15 cellular contexts compared by ENCODE assay signal in the genomic region with DNA sequence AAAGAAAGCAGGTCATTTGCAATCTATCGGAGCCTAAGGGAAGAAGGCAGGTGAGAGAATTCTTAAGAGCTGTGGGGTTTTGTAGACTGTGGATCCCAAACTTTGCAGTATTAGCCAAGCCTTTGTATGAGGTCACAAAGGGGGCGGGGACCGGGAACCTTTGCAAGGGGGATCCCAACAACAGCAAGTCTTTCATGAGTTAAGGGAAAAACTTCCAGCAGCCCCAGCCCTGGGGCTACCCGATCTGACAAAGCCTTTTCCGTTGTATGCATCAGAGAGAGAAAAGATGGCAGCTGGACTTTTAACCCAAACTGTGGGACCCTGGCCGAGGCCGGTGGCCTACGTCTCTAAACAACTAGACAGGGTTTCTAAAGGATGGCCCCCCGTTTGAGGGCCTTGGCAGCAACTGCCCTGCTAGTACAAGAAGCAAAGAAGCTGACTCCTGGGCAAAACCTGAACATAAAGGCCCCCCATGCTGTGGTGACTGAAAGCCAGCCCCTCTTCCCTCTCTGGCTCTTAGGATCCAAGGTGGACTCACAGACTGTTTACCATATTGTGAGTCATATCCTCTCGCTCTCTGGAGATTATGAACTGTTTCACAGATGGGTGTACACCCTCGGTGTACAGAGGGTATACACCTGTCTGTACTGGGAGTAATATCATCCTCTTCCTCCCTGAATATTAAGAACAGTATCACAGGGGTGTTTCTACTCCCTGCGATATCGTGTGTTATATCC. TPM values are rescaled to one million over a fixed set of nuclear protein-coding genes. Genes with fewer than 3 reads are reported as not detected.
A peak's percentile ranks its signal among the peaks of the same experiment; 100 is the strongest.
DNase-seq lines count a peak whose midpoint lies in the region; ATAC-seq, FAIRE-seq and TF ChIP-seq lines count a peak whose summit lies in the region.
"Not testable (repeated sequence)": the region's sequence is repeated elsewhere in the genome, so short reads cannot be mapped to it uniquely, and the experiment has no call there.
"Had no signal": no experiment of that assay in that cellular context is flagged by ENCODE, and none has a peak within 500 bp of the region (broad histone marks: within the 10 kb centered on the region; RNA-seq: fewer than 3 reads in every experiment).

No MANE protein-coding gene starts in this region.

- H2BK15ac ChIP-seq in IMR-90 (ENCODE audit: low read depth, low read length); H1 (ENCODE audit: low read length): not testable (repeated sequence)

- H2BK20ac ChIP-seq in IMR-90 (ENCODE audit: low read depth, low read length); H1 (ENCODE audit: low read length): not testable (repeated sequence)

- H3K36me3 Mint-ChIP-seq in Calu3 (ENCODE audit: insufficient read depth, unreplicated experiment); activated naive CD4-positive, alpha-beta T cell treated with anti-CD3 and anti-CD28 coated beads, Interleukin-2, amount 50 U/mL, for 24 hours: not testable (repeated sequence)

- H3K56ac ChIP-seq in IMR-90 (ENCODE audit: extremely low read depth, insufficient read depth, low read length); H1 (replicated peaks; ENCODE audit: insufficient read length, low read depth, low read length): not testable (repeated sequence)

- in situ Hi-C loops in IMR-90 (cut with MboI; ENCODE audit: low sequenced_read_pairs), result not testable (repeated sequence)

- not testable (repeated sequence) for H3K4me2 ChIP-seq in IMR-90 (ENCODE audit: low read depth, low read length)
- H3K4me2 ChIP-seq in PC-9, result peak overlapping the region; percentile 79
- H3K4me2 ChIP-seq in H1 (ENCODE audit: insufficient read depth in 1 of 2, low read depth in 2 of 2, low read length in 2 of 2), result peak overlapping the region; percentile 50 to 51; a peak in 2 of 4 replicates

- H2BK12ac ChIP-seq in H1 (ENCODE audit: low read depth, low read length), result not testable (repeated sequence)

- intact Hi-C loops in Calu3 (cut with micrococcal nuclease; ENCODE audit: unreplicated experiment), result loop anchor here (5.0 kb wide), 1 partner anchor 87 kb away; the partner anchor contains the start of gene OXTR
- intact Hi-C loops in IMR-90 (cut with micrococcal nuclease), result not testable (repeated sequence)
- intact Hi-C loops in PC-9 (cut with micrococcal nuclease; ENCODE audit: unreplicated experiment), result loop anchor here (1.0 to 5.0 kb wide), 2 partner anchors 22 to 53 kb away; no protein-coding TSS in a partner anchor

- TF ChIP-seq CTCF in Calu3 (IDR thresholded peaks at IDR 0.05; ENCODE audit: unreplicated experiment); IMR-90 (conservative IDR thresholded peaks at IDR 0.05; ENCODE audit: low read depth, low read length); PC-9 (conservative IDR thresholded peaks at IDR 0.05); H1 (IDR thresholded peaks at IDR 0.05; ENCODE audit: control extremely low read depth in 1 of 3, insufficient read depth in 1 of 3, low read depth in 1 of 3, low read length in 3 of 3): not testable (repeated sequence)

- not testable (repeated sequence) for ATAC-seq in IMR-90 (ENCODE audit: low read depth)

- not testable (repeated sequence) for H3K23ac ChIP-seq in IMR-90 (ENCODE audit: low read depth, low read length); H1 (ENCODE audit: insufficient read length)

- not testable (repeated sequence) for H2BK5ac ChIP-seq in IMR-90 (ENCODE audit: low read depth, low read length, poor library complexity, severe bottlenecking); H1 (ENCODE audit: low read depth, low read length)

- not testable (repeated sequence) for H3K79me1 ChIP-seq in IMR-90 (ENCODE audit: low read depth in 1 of 2, low read length in 2 of 2); H1 (ENCODE audit: low read depth, low read length)

- H3K79me2 ChIP-seq in PC-9 (ENCODE audit: low read depth); H1 (ENCODE audit: control insufficient read depth in 1 of 2, insufficient read depth in 2 of 2, low read length in 2 of 2): not testable (repeated sequence)

- not testable (repeated sequence) for H4K8ac ChIP-seq in IMR-90 (ENCODE audit: low read depth in 2 of 2, low read length in 2 of 2); H1 (ENCODE audit: extremely low read depth, insufficient read depth, low read length)

- not testable (repeated sequence) for H3K27me3 ChIP-seq in IMR-90 (ENCODE audit: control insufficient read depth, insufficient read depth, low read length); PC-9 (ENCODE audit: insufficient read depth, low read depth); H1 (replicated peaks in 1 of 4; ENCODE audit: control insufficient read depth in 3 of 4, extremely low read depth in 1 of 4, insufficient read depth in 3 of 4, low read length in 3 of 4)

- H2AK5ac ChIP-seq in IMR-90 (ENCODE audit: low read depth, low read length); H1 (ENCODE audit: low read depth, low read length): not testable (repeated sequence)

- H3K23me2 ChIP-seq in H1 (ENCODE audit: low read depth, low read length), result not testable (repeated sequence)

- peak overlapping the region; percentile 36 for H3K27ac Mint-ChIP-seq in Calu3 (ENCODE audit: unreplicated experiment)
- peak overlapping the region; percentile 32 for H3K27ac Mint-ChIP-seq in activated naive CD4-positive, alpha-beta T cell treated with anti-CD3 and anti-CD28 coated beads, Interleukin-2, amount 50 U/mL, for 24 hours

- peak overlapping the region; percentile 26 for H3K4me3 Mint-ChIP-seq in Calu3 (ENCODE audit: low read depth, unreplicated experiment)
- H3K4me3 Mint-ChIP-seq in activated naive CD4-positive, alpha-beta T cell treated with anti-CD3 and anti-CD28 coated beads, Interleukin-2, amount 50 U/mL, for 24 hours, result not testable (repeated sequence)

- BruUV-seq in Calu3 (replicated peaks; lab: Mats Ljungman, UMichigan); IMR-90 (replicated peaks; lab: Mats Ljungman, UMichigan): not testable (repeated sequence)
- BruUV-seq in PC-9 (replicated peaks; lab: Mats Ljungman, UMichigan), result TSS peak; percentile 74

- H2BK120ac ChIP-seq in IMR-90 (ENCODE audit: low read depth, low read length); H1 (replicated peaks; ENCODE audit: low read depth, low read length): not testable (repeated sequence)

- CTCF ChIA-PET in Calu3 (lab: Charles Lee); IMR-90 (lab: Yijun Ruan, JAX): not testable (repeated sequence)
- CTCF ChIA-PET in PC-9 (lab: Charles Lee), result interaction anchor here (0.6 kb wide), 1 partner anchor 1191 kb away, joined by 14 read pairs; no protein-coding TSS in a partner anchor
- CTCF ChIA-PET in H1 (lab: Charles Lee; ENCODE audit: partially characterized antibody), result interaction anchor here (0.7 to 1.2 kb wide), 3 partner anchors 17 to 300 kb away, joined by 3 to 4 read pairs (median 3); no protein-coding TSS in a partner anchor

- H3K14ac ChIP-seq in IMR-90 (replicated peaks; ENCODE audit: low read depth, low read length); H1 (ENCODE audit: insufficient read length): not testable (repeated sequence)

- not testable (repeated sequence) for H3K9me1 ChIP-seq in IMR-90 (ENCODE audit: insufficient read depth, low read length)

- not testable (repeated sequence) for H3K9me2 ChIP-seq in PC-9 (ENCODE audit: insufficient read depth)

- H4K91ac ChIP-seq in IMR-90 (ENCODE audit: insufficient read depth, low read depth, low read length); H1 (replicated peaks; ENCODE audit: insufficient read length, low read length): not testable (repeated sequence)

- H2AFZ ChIP-seq in IMR-90 (replicated peaks; ENCODE audit: low read length, poor library complexity); H1 (ENCODE audit: low read length): not testable (repeated sequence)
- H2AFZ ChIP-seq in PC-9, result peak overlapping the region; percentile 58; the same call in 1 of the 2 replicates

- H2AK9ac ChIP-seq in IMR-90 (replicated peaks; ENCODE audit: low read depth, low read length, poor library complexity), result not testable (repeated sequence)

- DNase-seq in Calu3, result not testable (repeated sequence)
- DNase-seq in H4 (ENCODE audit: low spot score) (peak; percentile 60), IMR-90 (peak; percentile 25), PC-9 (peak; percentile 47 to 85), H1 (ENCODE audit: low read depth in 1 of 2, low spot score in 2 of 2) (peak in 1 of 2 experiments; percentile 59), kidney tubule cell (ENCODE audit: low spot score) (peak; percentile 70)

- not testable (repeated sequence) for H4K20me1 ChIP-seq in IMR-90 (ENCODE audit: insufficient read depth, low read length); PC-9 (ENCODE audit: insufficient read depth); H1 (replicated peaks in 1 of 2; ENCODE audit: control insufficient read depth in 1 of 2, insufficient read depth in 2 of 2, low read length in 2 of 2)

- TF ChIP-seq RAD21 in IMR-90 (IDR thresholded peaks at IDR 0.05; ENCODE audit: low read length); H1 (IDR thresholded peaks at IDR 0.05 in 1 of 2, conservative IDR thresholded peaks at IDR 0.05 in 1 of 2; ENCODE audit: low read depth in 2 of 2, low read length in 2 of 2): not testable (repeated sequence)

- H3K4me3 ChIP-seq in IMR-90 (ENCODE audit: insufficient read depth, low read depth, low read length), result not testable (repeated sequence)
- H3K4me3 ChIP-seq in PC-9, result peak overlapping the region; percentile 57
- peak overlapping the region in 1 of 4 experiments; percentile 51; a peak in 2 of 8 replicates for H3K4me3 ChIP-seq in H1 (ENCODE audit: extremely low read depth in 1 of 4, insufficient read depth in 2 of 4, low read depth in 3 of 4, low read length in 4 of 4)

- not testable (repeated sequence) for H3K9me3 ChIP-seq in IMR-90 (ENCODE audit: control insufficient read depth, insufficient read depth, low read length); PC-9 (ENCODE audit: insufficient read depth, low read depth); H1 (ENCODE audit: insufficient read depth in 2 of 2, low read depth in 1 of 2, low read length in 1 of 2)

- 67% methylated on average over 2 of the region's 13 CpGs; no CpG with 5 or more reads in 1 of the 2 experiments for WGBS in IMR-90 (ENCODE audit: extremely low coverage in 2 of 2, insufficient read length in 1 of 2), 2 experiments
- 66% methylated on average over 13 of the region's 13 CpGs; no CpG with 5 or more reads in 1 of the 2 experiments for WGBS in H1 (ENCODE audit: extremely low coverage in 1 of 2, insufficient coverage in 1 of 2, insufficient read length in 1 of 2, insufficient replicate concordance in 2 of 2, low coverage in 1 of 2, low lambda C conversion rate in 2 of 2, missing lambda C conversion rate in 1 of 2), 2 experiments

- dilution Hi-C loops in IMR-90 (cut with HindIII; ENCODE audit: low sequenced_read_pairs, unreplicated experiment), result not testable (repeated sequence)

- not testable (repeated sequence) for FAIRE-seq in H1 (lab: Jason Lieb, UNC)

- not testable (repeated sequence) for TF ChIP-seq EP300 in H1 (IDR thresholded peaks at IDR 0.05; ENCODE audit: borderline replicate concordance in 1 of 2, low read depth in 2 of 2, low read length in 2 of 2)

- H3K18ac ChIP-seq in IMR-90 (ENCODE audit: low read depth, low read length); H1 (ENCODE audit: extremely low read depth, low read length): not testable (repeated sequence)

- H3F3A ChIP-seq in PC-9 (ENCODE audit: insufficient read depth, low read depth), result peaks cover 25% of the 10 kb centered on the region

- TF ChIP-seq POLR2A in IMR-90 (IDR thresholded peaks at IDR 0.05; ENCODE audit: low read depth, low read length); H1 (IDR thresholded peaks at IDR 0.05; ENCODE audit: control extremely low read depth in 1 of 2, low read depth in 2 of 2, low read length in 2 of 2): not testable (repeated sequence)

- H3K9me3 Mint-ChIP-seq in Calu3 (ENCODE audit: low read depth, unreplicated experiment); activated naive CD4-positive, alpha-beta T cell treated with anti-CD3 and anti-CD28 coated beads, Interleukin-2, amount 50 U/mL, for 24 hours: not testable (repeated sequence)

- not testable (repeated sequence) for H3K4ac ChIP-seq in IMR-90 (ENCODE audit: low read depth, low read length); H1 (replicated peaks; ENCODE audit: insufficient read length, low read depth, low read length)

- not testable (repeated sequence) for H3K36me3 ChIP-seq in IMR-90 (ENCODE audit: control insufficient read depth, insufficient read depth, low read length); PC-9 (ENCODE audit: low read depth); H1 (ENCODE audit: control insufficient read depth in 2 of 4, insufficient read depth in 4 of 4, low read length in 3 of 4)

- not testable (repeated sequence) for H3K27me3 Mint-ChIP-seq in Calu3 (ENCODE audit: unreplicated experiment); activated naive CD4-positive, alpha-beta T cell treated with anti-CD3 and anti-CD28 coated beads, Interleukin-2, amount 50 U/mL, for 24 hours

- not testable (repeated sequence) for H3K4me1 ChIP-seq in IMR-90 (ENCODE audit: control insufficient read depth, insufficient read depth, low read length); H1 (replicated peaks in 1 of 4; ENCODE audit: control insufficient read depth in 3 of 4, insufficient read depth in 4 of 4, low read length in 3 of 4)
- H3K4me1 ChIP-seq in PC-9 (replicated peaks; ENCODE audit: insufficient read depth), result peaks cover 58% of the 10 kb centered on the region

- H4K5ac ChIP-seq in IMR-90 (ENCODE audit: low read depth, low read length); H1 (ENCODE audit: insufficient read length, low read depth, low read length): not testable (repeated sequence)

- not testable (repeated sequence) for H3K27ac ChIP-seq in IMR-90 (ENCODE audit: insufficient read depth, low read length); H1 (ENCODE audit: low read depth, low read length)
- H3K27ac ChIP-seq in PC-9, result peak overlapping the region; percentile 95

- H3K4me1 Mint-ChIP-seq in Calu3 (ENCODE audit: low read depth, unreplicated experiment), result peaks cover 24% of the 10 kb centered on the region
- H3K4me1 Mint-ChIP-seq in activated naive CD4-positive, alpha-beta T cell treated with anti-CD3 and anti-CD28 coated beads, Interleukin-2, amount 50 U/mL, for 24 hours, result not testable (repeated sequence)

- POLR2A ChIA-PET in IMR-90 (lab: Charles Lee; ENCODE audit: unreplicated experiment); H1 (lab: Charles Lee; ENCODE audit: partially characterized antibody): not testable (repeated sequence)
- POLR2A ChIA-PET in PC-9 (lab: Charles Lee; ENCODE audit: unreplicated experiment), result interaction anchor here (0.6 kb wide), 1 partner anchor 178 kb away, joined by 5 read pairs; the partner anchor contains the start of gene LMCD1

- not testable (repeated sequence) for H3K9ac ChIP-seq in IMR-90 (ENCODE audit: low read depth, low read length); H1 (replicated peaks in 1 of 4; ENCODE audit: extremely low read depth in 1 of 4, low read depth in 3 of 4, low read length in 3 of 4)

RNA-seq across cellular contexts. Expression of gene SSUH2, which starts 35.4 kb away (rescaled TPM):
- total RNA-seq in Calu3 (2022), result 0.54 TPM in 1 of 2 replicates, not detected in the other
- total RNA-seq in H4 (2014; rRNA removed; shearing (Covaris generic)), result 0.06 TPM in 1 of 2 replicates, not detected in the other
- under 0.01 TPM in 1 of 2 replicates, not detected in the other for total RNA-seq in IMR-90 (2012; rRNA removed)
- 0.10 TPM in 2 replicates for polyA plus RNA-seq in IMR-90 (2012; rRNA removed)
- polyA plus RNA-seq in IMR-90 (2012; cell fraction: cytosol; rRNA removed), result not detected in 2 replicates
- 0.32 and 0.66 TPM in 2 replicates for polyA plus RNA-seq in IMR-90 (2012; cell fraction: nucleus; rRNA removed; ENCODE audit: low replicate concordance)
- total RNA-seq in PC-9 (2021), result 1.6 and 6.1 TPM in 2 replicates
- 0.69 and 0.73 TPM in 2 replicates for total RNA-seq in H1 (2021; fragmentation: NEBNext Ultra II Directional; extraction: Animal tissue kit (Norgen Biotek cat#: 25700))
- 0.41 and 0.62 TPM in 2 replicates for polyA plus RNA-seq in H1 (2011; rRNA removed)
- polyA plus RNA-seq in H1 (2011; cell fraction: cytosol; rRNA removed), result 0.50 TPM
- 2.0 TPM for polyA plus RNA-seq in H1 (2011; cell fraction: nucleus; rRNA removed)
- 0.31 to 0.63 TPM (median 0.44 TPM) in 4 replicates for polyA plus RNA-seq in H1 (2012, experiment 1 of 2)
- polyA plus RNA-seq in H1 (2012, experiment 2 of 2), result 0.07 TPM
- polyA plus RNA-seq in H1 (2013, experiment 1 of 2), result 0.34 TPM
- 0.26 TPM for polyA plus RNA-seq in H1 (2013, experiment 2 of 2)
- 0.82 and 0.93 TPM in 2 replicates for polyA minus RNA-seq in H1 (2011; rRNA and poly(A)+ RNA removed)
- polyA minus RNA-seq in H1 (2011; cell fraction: cytosol; rRNA and poly(A)+ RNA removed), result not detected
- polyA minus RNA-seq in H1 (2011; cell fraction: nucleus; rRNA and poly(A)+ RNA removed), result 1.4 TPM
- total RNA-seq: activated CD4-positive, alpha-beta T cell treated with anti-CD3 and anti-CD28 coated beads, Interleukin-2, amount 10 ng/mL, durations not matched to agents 24 days and 14 days; activated CD8-positive, alpha-beta memory T cell treated with anti-CD3 and anti-CD28 coated beads for 36 hours; activated naive CD8-positive, alpha-beta T cell treated with anti-CD3 and anti-CD28 coated beads, Interleukin-2, amount 10 ng/mL, durations not matched to agents 7 days and 5 days; ascending aorta; lower lobe of right lung had no signal
- polyA plus RNA-seq: endothelial cell of umbilical vein had no signal

RNA-seq across cellular contexts. Expression of gene CAV3, which starts 53.6 kb away (rescaled TPM):
- total RNA-seq in Calu3 (2022), result not detected in 2 replicates
- not detected in 2 replicates for total RNA-seq in H4 (2014; rRNA removed; shearing (Covaris generic))
- total RNA-seq in IMR-90 (2012; rRNA removed), result 0.28 and 0.36 TPM in 2 replicates
- 0.17 TPM in 1 of 2 replicates, not detected in the other for polyA plus RNA-seq in IMR-90 (2012; rRNA removed)
- not detected in 2 replicates for polyA plus RNA-seq in IMR-90 (2012; cell fraction: cytosol; rRNA removed)
- polyA plus RNA-seq in IMR-90 (2012; cell fraction: nucleus; rRNA removed; ENCODE audit: low replicate concordance), result not detected in 2 replicates
- total RNA-seq in PC-9 (2021), result 0.24 TPM in 1 of 2 replicates, not detected in the other
- not detected in 2 replicates for total RNA-seq in H1 (2021; fragmentation: NEBNext Ultra II Directional; extraction: Animal tissue kit (Norgen Biotek cat#: 25700))
- not detected in 2 replicates for polyA plus RNA-seq in H1 (2011; rRNA removed)
- not detected for polyA plus RNA-seq in H1 (2011; cell fraction: cytosol; rRNA removed)
- polyA plus RNA-seq in H1 (2011; cell fraction: nucleus; rRNA removed), result not detected
- polyA plus RNA-seq in H1 (2012, experiment 1 of 2), result 0.15 TPM in 1 of 4 replicates, not detected in the others
- polyA plus RNA-seq in H1 (2012, experiment 2 of 2), result not detected
- polyA plus RNA-seq in H1 (2013, experiment 1 of 2), result not detected
- polyA plus RNA-seq in H1 (2013, experiment 2 of 2), result not detected
- polyA minus RNA-seq in H1 (2011; rRNA and poly(A)+ RNA removed), result not detected in 2 replicates
- polyA minus RNA-seq in H1 (2011; cell fraction: cytosol; rRNA and poly(A)+ RNA removed), result not detected
- not detected for polyA minus RNA-seq in H1 (2011; cell fraction: nucleus; rRNA and poly(A)+ RNA removed)
- total RNA-seq: activated CD4-positive, alpha-beta T cell treated with anti-CD3 and anti-CD28 coated beads, Interleukin-2, amount 10 ng/mL, durations not matched to agents 24 days and 14 days; activated CD8-positive, alpha-beta memory T cell treated with anti-CD3 and anti-CD28 coated beads for 36 hours; activated naive CD8-positive, alpha-beta T cell treated with anti-CD3 and anti-CD28 coated beads, Interleukin-2, amount 10 ng/mL, durations not matched to agents 7 days and 5 days; ascending aorta; endothelial cell of umbilical vein; lower lobe of right lung; thyroid gland had no signal
- polyA plus RNA-seq: endothelial cell of umbilical vein, neural cell had no signal
